ENCODE assay signal across 1 cellular context in the genomic region with DNA sequence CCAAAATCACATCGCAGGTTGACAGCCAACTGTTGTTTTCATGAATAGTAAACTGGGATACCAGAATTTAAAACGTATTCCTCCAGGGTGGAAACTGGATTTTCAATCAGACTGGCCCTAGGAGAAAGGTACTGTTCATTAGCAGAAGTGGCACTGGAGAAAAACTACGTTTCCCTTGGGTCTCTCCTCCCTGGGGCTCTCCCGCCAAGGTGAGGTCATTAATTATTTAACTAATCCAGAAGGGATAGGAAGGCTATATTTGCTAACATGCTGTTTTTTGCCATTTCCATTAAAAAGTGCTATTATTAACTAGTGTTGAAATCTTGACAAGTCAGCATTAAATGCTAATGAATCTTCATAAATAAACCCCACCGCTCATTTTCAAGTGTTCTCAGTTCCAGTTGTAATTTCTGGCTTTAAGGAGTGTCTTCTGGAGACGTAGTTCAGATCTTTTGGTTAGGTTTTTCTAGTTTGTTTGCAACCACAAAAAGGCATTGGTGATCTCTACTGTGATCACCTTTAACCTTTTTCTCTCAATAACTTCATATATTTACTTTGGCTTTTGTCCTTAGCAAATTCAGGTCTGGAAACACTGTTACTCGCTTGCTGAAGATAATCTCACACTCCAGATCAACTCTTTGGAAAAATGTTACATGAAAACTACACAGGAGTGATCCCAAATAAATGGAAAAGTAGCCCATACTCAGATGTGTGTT.
TF ChIP-seq lines count a peak whose summit lies in the region.

No MANE protein-coding gene starts in this region.

TF ChIP-seq in liver, 16 proteins besides CTCF, POLR2A, EP300 and RAD21 (continued from another document):
- TF ChIP-seq, protein P1, sequence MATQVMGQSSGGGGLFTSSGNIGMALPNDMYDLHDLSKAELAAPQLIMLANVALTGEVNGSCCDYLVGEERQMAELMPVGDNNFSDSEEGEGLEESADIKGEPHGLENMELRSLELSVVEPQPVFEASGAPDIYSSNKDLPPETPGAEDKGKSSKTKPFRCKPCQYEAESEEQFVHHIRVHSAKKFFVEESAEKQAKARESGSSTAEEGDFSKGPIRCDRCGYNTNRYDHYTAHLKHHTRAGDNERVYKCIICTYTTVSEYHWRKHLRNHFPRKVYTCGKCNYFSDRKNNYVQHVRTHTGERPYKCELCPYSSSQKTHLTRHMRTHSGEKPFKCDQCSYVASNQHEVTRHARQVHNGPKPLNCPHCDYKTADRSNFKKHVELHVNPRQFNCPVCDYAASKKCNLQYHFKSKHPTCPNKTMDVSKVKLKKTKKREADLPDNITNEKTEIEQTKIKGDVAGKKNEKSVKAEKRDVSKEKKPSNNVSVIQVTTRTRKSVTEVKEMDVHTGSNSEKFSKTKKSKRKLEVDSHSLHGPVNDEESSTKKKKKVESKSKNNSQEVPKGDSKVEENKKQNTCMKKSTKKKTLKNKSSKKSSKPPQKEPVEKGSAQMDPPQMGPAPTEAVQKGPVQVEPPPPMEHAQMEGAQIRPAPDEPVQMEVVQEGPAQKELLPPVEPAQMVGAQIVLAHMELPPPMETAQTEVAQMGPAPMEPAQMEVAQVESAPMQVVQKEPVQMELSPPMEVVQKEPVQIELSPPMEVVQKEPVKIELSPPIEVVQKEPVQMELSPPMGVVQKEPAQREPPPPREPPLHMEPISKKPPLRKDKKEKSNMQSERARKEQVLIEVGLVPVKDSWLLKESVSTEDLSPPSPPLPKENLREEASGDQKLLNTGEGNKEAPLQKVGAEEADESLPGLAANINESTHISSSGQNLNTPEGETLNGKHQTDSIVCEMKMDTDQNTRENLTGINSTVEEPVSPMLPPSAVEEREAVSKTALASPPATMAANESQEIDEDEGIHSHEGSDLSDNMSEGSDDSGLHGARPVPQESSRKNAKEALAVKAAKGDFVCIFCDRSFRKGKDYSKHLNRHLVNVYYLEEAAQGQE (IDR thresholded peaks at IDR 0.05): no peak
- TF ChIP-seq, protein P2, sequence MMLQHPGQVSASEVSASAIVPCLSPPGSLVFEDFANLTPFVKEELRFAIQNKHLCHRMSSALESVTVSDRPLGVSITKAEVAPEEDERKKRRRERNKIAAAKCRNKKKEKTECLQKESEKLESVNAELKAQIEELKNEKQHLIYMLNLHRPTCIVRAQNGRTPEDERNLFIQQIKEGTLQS (IDR thresholded peaks at IDR 0.05): no peak
- TF ChIP-seq SP1 (IDR thresholded peaks at IDR 0.05): peak; percentile 58
- TF ChIP-seq, protein P3, sequence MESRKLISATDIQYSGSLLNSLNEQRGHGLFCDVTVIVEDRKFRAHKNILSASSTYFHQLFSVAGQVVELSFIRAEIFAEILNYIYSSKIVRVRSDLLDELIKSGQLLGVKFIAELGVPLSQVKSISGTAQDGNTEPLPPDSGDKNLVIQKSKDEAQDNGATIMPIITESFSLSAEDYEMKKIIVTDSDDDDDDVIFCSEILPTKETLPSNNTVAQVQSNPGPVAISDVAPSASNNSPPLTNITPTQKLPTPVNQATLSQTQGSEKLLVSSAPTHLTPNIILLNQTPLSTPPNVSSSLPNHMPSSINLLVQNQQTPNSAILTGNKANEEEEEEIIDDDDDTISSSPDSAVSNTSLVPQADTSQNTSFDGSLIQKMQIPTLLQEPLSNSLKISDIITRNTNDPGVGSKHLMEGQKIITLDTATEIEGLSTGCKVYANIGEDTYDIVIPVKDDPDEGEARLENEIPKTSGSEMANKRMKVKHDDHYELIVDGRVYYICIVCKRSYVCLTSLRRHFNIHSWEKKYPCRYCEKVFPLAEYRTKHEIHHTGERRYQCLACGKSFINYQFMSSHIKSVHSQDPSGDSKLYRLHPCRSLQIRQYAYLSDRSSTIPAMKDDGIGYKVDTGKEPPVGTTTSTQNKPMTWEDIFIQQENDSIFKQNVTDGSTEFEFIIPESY (IDR thresholded peaks at IDR 0.05): no peak
- TF ChIP-seq YY1 (IDR thresholded peaks at IDR 0.05): peak; percentile 36
- TF ChIP-seq HNF4A (conservative IDR thresholded peaks at IDR 0.05): peak; percentile 39 to 45
- TF ChIP-seq FOXA2 (IDR thresholded peaks at IDR 0.05): peak; percentile 41
- TF ChIP-seq, protein P4, sequence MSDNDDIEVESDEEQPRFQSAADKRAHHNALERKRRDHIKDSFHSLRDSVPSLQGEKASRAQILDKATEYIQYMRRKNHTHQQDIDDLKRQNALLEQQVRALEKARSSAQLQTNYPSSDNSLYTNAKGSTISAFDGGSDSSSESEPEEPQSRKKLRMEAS (IDR thresholded peaks at IDR 0.05): peak; percentile 25
- TF ChIP-seq EGR1 (IDR thresholded peaks at IDR 0.05; ENCODE audit: low read depth in 2 of 2): no peak
- TF ChIP-seq FOXA1 (IDR thresholded peaks at IDR 0.05): peak; percentile 19
